ENCODE assay signal across 11 cellular contexts in genomic region chr20:57429579-57430202, GRCh38. TPM values are rescaled to one million over a fixed set of nuclear protein-coding genes. Genes with fewer than 3 reads are reported as not detected.
DNase-seq lines count a peak whose midpoint lies in the region; ATAC-seq and TF ChIP-seq lines count a peak whose summit lies in the region.
"Had no signal": no experiment of that assay in that cellular context is flagged by ENCODE, and none has a peak within 500 bp of the region (broad histone marks: within the 10 kb centered on the region; RNA-seq: fewer than 3 reads in every experiment).

No MANE protein-coding gene starts in this region.

- no peak overlapping the region for H3K27ac Mint-ChIP-seq in activated T-helper 17 cell treated with anti-CD3 and anti-CD28 coated beads, Interleukin-2, amount 50 U/mL, for 72 hours
- H3K27ac Mint-ChIP-seq in naive thymus-derived CD8-positive, alpha-beta T cell = peak overlapping the region in 5 of 10 donors; percentile 16 to 61 (median 20)

- DNase-seq in ELR (ENCODE audit: low read depth) = peak; percentile 87
- DNase-seq in Kasumi-1 (lab: John Stamatoyannopoulos, UW) = peak; percentile 48 to 54
- DNase-seq in mucosa of descending colon = peak in 1 of 3 donors; percentile 13
- DNase-seq in naive thymus-derived CD8-positive, alpha-beta T cell = no peak
- no peak for DNase-seq in stimulated activated CD4-positive, alpha-beta T cell treated with anti-CD3 and anti-CD28 coated beads, Interleukin-15, amount 100 ng/mL, for 24 hours
- DNase-seq: foreskin melanocyte had no signal

- no peaks in the 10 kb centered on the region for H3K9me3 ChIP-seq in mucosa of descending colon
- H3K9me3 ChIP-seq: body of pancreas had no signal

- no peaks in the 10 kb centered on the region for H3K9me3 Mint-ChIP-seq in activated T-helper 17 cell treated with anti-CD3 and anti-CD28 coated beads, Interleukin-2, amount 50 U/mL, for 72 hours
- H3K9me3 Mint-ChIP-seq in naive thymus-derived CD8-positive, alpha-beta T cell = no peaks in the 10 kb centered on the region

- H3K36me3 Mint-ChIP-seq in activated T-helper 17 cell treated with anti-CD3 and anti-CD28 coated beads, Interleukin-2, amount 50 U/mL, for 72 hours (ENCODE audit: low read depth) = no peaks in the 10 kb centered on the region
- no peaks in the 10 kb centered on the region for H3K36me3 Mint-ChIP-seq in naive thymus-derived CD8-positive, alpha-beta T cell

- POLR2A ChIA-PET in naive thymus-derived CD8-positive, alpha-beta T cell (lab: Charles Lee) = interaction anchor here (1.5 to 15.8 kb wide), 3 partner anchors 8 to 38 kb away, joined by 4 to 229 read pairs (median 152); partner anchors contain the start of gene RBM38

- no peaks in the 10 kb centered on the region for H3K36me3 ChIP-seq in mucosa of descending colon (ENCODE audit: low read depth)

- peaks cover 13% of the 10 kb centered on the region for H3K4me1 ChIP-seq in mucosa of descending colon (ENCODE audit: low read depth)

- TF ChIP-seq CTCF in mucosa of descending colon (IDR thresholded peaks at IDR 0.05) = no peak

- no peak overlapping the region for H3K4me3 Mint-ChIP-seq in activated T-helper 17 cell treated with anti-CD3 and anti-CD28 coated beads, Interleukin-2, amount 50 U/mL, for 72 hours
- peak overlapping the region in 3 of 10 donors; percentile 34 to 52 (median 35) for H3K4me3 Mint-ChIP-seq in naive thymus-derived CD8-positive, alpha-beta T cell

- intact Hi-C loops in mucosa of descending colon (cut with DNase I, micrococcal nuclease) = no loop called here

- peak; percentile 48 for ATAC-seq in activated T-helper 17 cell treated with anti-CD3 and anti-CD28 coated beads, Interleukin-2, amount 50 U/mL, for 72 hours (replicated peaks)
- ATAC-seq in mucosa of descending colon (peak; percentile 11), GM21390 (IDR thresholded peaks at IDR 0.05; ENCODE audit: unreplicated experiment) (no peak), GM21786 (IDR thresholded peaks at IDR 0.05; ENCODE audit: unreplicated experiment) (no peak)
- no peak for ATAC-seq in naive thymus-derived CD8-positive, alpha-beta T cell
- ATAC-seq: body of pancreas, Panc1 had no signal

- peaks cover 38% of the 10 kb centered on the region for H3K4me1 Mint-ChIP-seq in activated T-helper 17 cell treated with anti-CD3 and anti-CD28 coated beads, Interleukin-2, amount 50 U/mL, for 72 hours
- peaks cover 45 to 91% (median 79%) of the 10 kb centered on the region in 4 donors for H3K4me1 Mint-ChIP-seq in naive thymus-derived CD8-positive, alpha-beta T cell

- H3K4me3 ChIP-seq in mucosa of descending colon = no peak overlapping the region
- H3K4me3 ChIP-seq: body of pancreas had no signal

- H3K27me3 Mint-ChIP-seq in activated T-helper 17 cell treated with anti-CD3 and anti-CD28 coated beads, Interleukin-2, amount 50 U/mL, for 72 hours = no peaks in the 10 kb centered on the region
- H3K27me3 Mint-ChIP-seq in naive thymus-derived CD8-positive, alpha-beta T cell = no peaks in the 10 kb centered on the region

RNA-seq across cellular contexts. Expression of gene RBM38, which starts 38.5 kb away (rescaled TPM):
- total RNA-seq in activated T-helper 17 cell treated with anti-CD3 and anti-CD28 coated beads, Interleukin-2, amount 50 U/mL, for 72 hours = 10 to 100 TPM; 63.0 to 64.3 TPM
- 10 to 100 TPM; 29.5 to 85.5 (median 36.8) TPM for total RNA-seq in mucosa of descending colon
- 100 to 1,000 TPM; 117 to 121 TPM for total RNA-seq in naive thymus-derived CD8-positive, alpha-beta T cell
- polyA plus RNA-seq in naive thymus-derived CD8-positive, alpha-beta T cell = 100 to 1,000 TPM in 1 of 3 donors, 10 to 100 TPM in 2; 48.9 to 153 (median 69.0) TPM

Comparison
In these comparisons a context has a peak if more than half of its experiments do, and no peak if none do; other contexts are left out.
1. DNase-seq: peak in ELR (single experiment) and Kasumi-1 (2 of 2); none in naive thymus-derived CD8-positive, alpha-beta T cell (0 of 10) and stimulated activated CD4-positive, alpha-beta T cell treated with anti-CD3 and anti-CD28 coated beads, Interleukin-15, amount 100 ng/mL, for 24 hours (single experiment).
2. ATAC-seq: peak in activated T-helper 17 cell treated with anti-CD3 and anti-CD28 coated beads, Interleukin-2, amount 50 U/mL, for 72 hours (single experiment) and mucosa of descending colon (single experiment); none in GM21390 (single experiment), naive thymus-derived CD8-positive, alpha-beta T cell (0 of 2) and GM21786 (single experiment).